9 cellular contexts compared by ENCODE assay signal in genomic region chr11:75896843-75897419, GRCh38.
A peak's percentile ranks its signal among the peaks of the same experiment; 100 is the strongest.
DNase-seq lines count a peak whose midpoint lies in the region; ATAC-seq, FAIRE-seq and TF ChIP-seq lines count a peak whose summit lies in the region.
"Had no signal": no experiment of that assay in that cellular context is flagged by ENCODE, and none has a peak within 500 bp of the region (broad histone marks: within the 10 kb centered on the region; RNA-seq: fewer than 3 reads in every experiment).

No MANE protein-coding gene starts in this region.

- CTCF ChIA-PET in H1 (lab: Charles Lee; ENCODE audit: partially characterized antibody): interaction anchor here (0.7 to 6.9 kb wide), 33 partner anchors 8 to 615 kb away, joined by 3 to 44 read pairs (median 4); no protein-coding TSS in a partner anchor
- CTCF ChIA-PET in naive thymus-derived CD4-positive, alpha-beta T cell (lab: Charles Lee): interaction anchor here (0.9 to 4.2 kb wide), 9 partner anchors 92 to 422 kb away, joined by 3 to 30 read pairs (median 3); no protein-coding TSS in a partner anchor
- CTCF ChIA-PET in activated CD4-positive, alpha-beta memory T cell treated with anti-CD3 and anti-CD28 coated beads, Interleukin-2, amount 10 ng/mL, durations not matched to agents 7 days and 5 days (lab: Charles Lee): interaction anchor here (0.6 to 10.4 kb wide), 18 partner anchors 10 to 789 kb away, joined by 3 to 106 read pairs (median 3); no protein-coding TSS in a partner anchor

- no peak for ATAC-seq in naive thymus-derived CD4-positive, alpha-beta T cell

- peaks cover 13% of the 10 kb centered on the region for H3K36me3 ChIP-seq in OCI-LY3 (replicated peaks; ENCODE audit: low read depth, low read length)
- H3K36me3 ChIP-seq in H1 (ENCODE audit: control insufficient read depth in 2 of 4, insufficient read depth in 4 of 4, low read length in 3 of 4): no peaks in the 10 kb centered on the region
- peaks cover 0 to 6% (median 0%) of the 10 kb centered on the region in 3 experiments for H3K36me3 ChIP-seq in naive thymus-derived CD4-positive, alpha-beta T cell (ENCODE audit: control insufficient read depth in 2 of 3, insufficient read depth in 3 of 3, low read length in 3 of 3)

- H3K9me3 ChIP-seq in OCI-LY3 (ENCODE audit: insufficient read depth, low read length): peaks cover 4% of the 10 kb centered on the region; the same call in 1 of the 2 replicates
- H3K9me3 ChIP-seq in H1 (ENCODE audit: insufficient read depth in 2 of 2, low read depth in 1 of 2, low read length in 1 of 2): no peaks in the 10 kb centered on the region
- H3K9me3 ChIP-seq in naive thymus-derived CD4-positive, alpha-beta T cell (ENCODE audit: control insufficient read depth in 2 of 3, low read length in 3 of 3): no peaks in the 10 kb centered on the region

- no peak overlapping the region for H3K23ac ChIP-seq in H1 (ENCODE audit: insufficient read length)

- H4K20me1 ChIP-seq in OCI-LY3 (ENCODE audit: insufficient read depth, low read length): peaks cover 27% of the 10 kb centered on the region
- H4K20me1 ChIP-seq in H1 (replicated peaks in 1 of 2; ENCODE audit: control insufficient read depth in 1 of 2, insufficient read depth in 2 of 2, low read length in 2 of 2): peaks cover 0 to 1% of the 10 kb centered on the region in 2 experiments

- peak overlapping the region; percentile 14; the same call in 1 of the 2 replicates for H3K27ac ChIP-seq in OCI-LY3 (ENCODE audit: low read length)
- H3K27ac ChIP-seq in H1 (ENCODE audit: low read depth, low read length): no peak overlapping the region
- H3K27ac ChIP-seq in naive thymus-derived CD4-positive, alpha-beta T cell (ENCODE audit: low read depth, low read length): no peak overlapping the region

- H4K5ac ChIP-seq in H1 (ENCODE audit: insufficient read length, low read depth, low read length): no peak overlapping the region

- H3K4me1 ChIP-seq in OCI-LY3 (ENCODE audit: low read length): peaks cover 89% of the 10 kb centered on the region
- no peaks in the 10 kb centered on the region for H3K4me1 ChIP-seq in H1 (replicated peaks in 1 of 4; ENCODE audit: control insufficient read depth in 3 of 4, insufficient read depth in 4 of 4, low read length in 3 of 4)
- no peaks in the 10 kb centered on the region for H3K4me1 ChIP-seq in naive thymus-derived CD4-positive, alpha-beta T cell (ENCODE audit: control insufficient read depth in 2 of 2, insufficient read depth in 2 of 2, low read length in 2 of 2)

- H3K4me3 ChIP-seq in OCI-LY3 (ENCODE audit: low read length) (no peak overlapping the region), H1 (ENCODE audit: extremely low read depth in 1 of 4, insufficient read depth in 2 of 4, low read depth in 3 of 4, low read length in 4 of 4) (no peak overlapping the region)
- no peak overlapping the region for H3K4me3 ChIP-seq in naive thymus-derived CD4-positive, alpha-beta T cell (ENCODE audit: low read length)

- no peak overlapping the region for H3K18ac ChIP-seq in H1 (ENCODE audit: extremely low read depth, low read length)

- no peak overlapping the region for H2BK12ac ChIP-seq in H1 (ENCODE audit: low read depth, low read length)

- no peak for TF ChIP-seq EP300 in H1 (IDR thresholded peaks at IDR 0.05; ENCODE audit: borderline replicate concordance in 1 of 2, low read depth in 2 of 2, low read length in 2 of 2)

- H3K27ac Mint-ChIP-seq in naive thymus-derived CD4-positive, alpha-beta T cell: no peak overlapping the region
- no peak overlapping the region for H3K27ac Mint-ChIP-seq in activated CD4-positive, alpha-beta memory T cell treated with anti-CD3 and anti-CD28 coated beads, Interleukin-2, amount 10 ng/mL, durations not matched to agents 7 days and 5 days

- H3K9ac ChIP-seq in OCI-LY3 (ENCODE audit: low read length) (no peak overlapping the region), H1 (replicated peaks in 1 of 4; ENCODE audit: extremely low read depth in 1 of 4, low read depth in 3 of 4, low read length in 3 of 4) (no peak overlapping the region)

- no peak for TF ChIP-seq POLR2A in H1 (IDR thresholded peaks at IDR 0.05; ENCODE audit: control extremely low read depth in 1 of 2, low read depth in 2 of 2, low read length in 2 of 2)

- no peaks in the 10 kb centered on the region for H3K23me2 ChIP-seq in H1 (ENCODE audit: low read depth, low read length)

- no peaks in the 10 kb centered on the region for H3K79me1 ChIP-seq in H1 (ENCODE audit: low read depth, low read length)

- peaks cover 0 to 22% (median 4%) of the 10 kb centered on the region in 5 donors for H3K36me3 Mint-ChIP-seq in naive thymus-derived CD4-positive, alpha-beta T cell
- peaks cover 4% of the 10 kb centered on the region for H3K36me3 Mint-ChIP-seq in activated CD4-positive, alpha-beta memory T cell treated with anti-CD3 and anti-CD28 coated beads, Interleukin-2, amount 10 ng/mL, durations not matched to agents 7 days and 5 days (ENCODE audit: low read depth)

- no peak overlapping the region for H3K14ac ChIP-seq in H1 (ENCODE audit: insufficient read length)

- FAIRE-seq in H1 (lab: Jason Lieb, UNC): no peak

- no peak overlapping the region for H2AFZ ChIP-seq in OCI-LY3 (ENCODE audit: low read depth, low read length)
- no peak overlapping the region for H2AFZ ChIP-seq in H1 (ENCODE audit: low read length)

- no peak overlapping the region for H2AK5ac ChIP-seq in H1 (ENCODE audit: low read depth, low read length)

- WGBS in H1 (ENCODE audit: extremely low coverage in 1 of 2, insufficient coverage in 1 of 2, insufficient read length in 1 of 2, insufficient replicate concordance in 2 of 2, low coverage in 1 of 2, low lambda C conversion rate in 2 of 2, missing lambda C conversion rate in 1 of 2), 2 experiments: 59% methylated on average over 4 of the region's 4 CpGs; no CpG with 5 or more reads in 1 of the 2 experiments

- no peak overlapping the region for H2BK15ac ChIP-seq in H1 (ENCODE audit: low read length)

- POLR2A ChIA-PET in H1 (lab: Charles Lee; ENCODE audit: partially characterized antibody): interaction anchor here (0.7 to 0.8 kb wide), 2 partner anchors 18 to 255 kb away, joined by 3 read pairs; no protein-coding TSS in a partner anchor
- POLR2A ChIA-PET in naive thymus-derived CD4-positive, alpha-beta T cell (lab: Charles Lee): interaction anchor here (0.5 kb wide), 1 partner anchor 633 kb away, joined by 3 read pairs; no protein-coding TSS in a partner anchor
- POLR2A ChIA-PET in activated CD4-positive, alpha-beta memory T cell treated with anti-CD3 and anti-CD28 coated beads, Interleukin-2, amount 10 ng/mL, durations not matched to agents 7 days and 5 days (lab: Charles Lee): interaction anchor here (0.6 kb wide), 1 partner anchor 256 kb away, joined by 4 read pairs; no protein-coding TSS in a partner anchor

- H3K56ac ChIP-seq in H1 (replicated peaks; ENCODE audit: insufficient read length, low read depth, low read length): no peak overlapping the region

- H2BK20ac ChIP-seq in H1 (ENCODE audit: low read length): no peak overlapping the region

- H4K8ac ChIP-seq in H1 (ENCODE audit: extremely low read depth, insufficient read depth, low read length): no peak overlapping the region

- DNase-seq in Caki2 (ENCODE audit: low read depth) (peak; percentile 25), HT-29 (ENCODE audit: low spot score) (peak; percentile 80), H1 (ENCODE audit: low read depth in 1 of 2, low spot score in 2 of 2) (no peak), T-helper 9 cell (no peak)
- DNase-seq in naive thymus-derived CD4-positive, alpha-beta T cell: peak in 5 of 9 donors; percentile 25 to 36 (median 32)
- no peak for DNase-seq in activated CD4-positive, alpha-beta T cell treated with anti-CD3 and anti-CD28 coated beads, Interleukin-2, amount 50 U/mL, for 1 hour
- DNase-seq in activated CD4-positive, alpha-beta memory T cell treated with anti-CD3 and anti-CD28 coated beads, Interleukin-2, amount 10 ng/mL, durations not matched to agents 7 days and 5 days: no peak
- DNase-seq: left cardiac atrium had no signal

- H2BK5ac ChIP-seq in H1 (ENCODE audit: low read depth, low read length): no peak overlapping the region

- intact Hi-C loops in naive thymus-derived CD4-positive, alpha-beta T cell (cut with micrococcal nuclease): loop anchor here (1.0 to 5.0 kb wide), 4 partner anchors 255 to 422 kb away; partner anchors contain the start of gene WNT11 (in 1 of the 2)

- H4K91ac ChIP-seq in H1 (replicated peaks; ENCODE audit: insufficient read length, low read length): no peak overlapping the region

- TF ChIP-seq RAD21 in H1 (IDR thresholded peaks at IDR 0.05 in 1 of 2, conservative IDR thresholded peaks at IDR 0.05 in 1 of 2; ENCODE audit: low read depth in 2 of 2, low read length in 2 of 2): peak; percentile 66 to 77

- no peak overlapping the region for H2BK120ac ChIP-seq in H1 (replicated peaks; ENCODE audit: low read depth, low read length)

- in situ Hi-C loops in Caki2 (cut with HindIII; ENCODE audit: low pct_unique_long_range_greater_than_20kb, low sequenced_read_pairs): no loop called here

- H3K27me3 ChIP-seq in OCI-LY3 (ENCODE audit: low read depth, low read length) (no peaks in the 10 kb centered on the region), H1 (replicated peaks in 1 of 4; ENCODE audit: control insufficient read depth in 3 of 4, extremely low read depth in 1 of 4, insufficient read depth in 3 of 4, low read length in 3 of 4) (no peaks in the 10 kb centered on the region)
- H3K27me3 ChIP-seq in naive thymus-derived CD4-positive, alpha-beta T cell (ENCODE audit: control insufficient read depth in 2 of 2, insufficient read depth in 2 of 2, low read length in 2 of 2): no peaks in the 10 kb centered on the region

- H3K4ac ChIP-seq in H1 (replicated peaks; ENCODE audit: insufficient read length, low read depth, low read length): no peak overlapping the region

- no peaks in the 10 kb centered on the region for H3K27me3 Mint-ChIP-seq in naive thymus-derived CD4-positive, alpha-beta T cell
- no peaks in the 10 kb centered on the region for H3K27me3 Mint-ChIP-seq in activated CD4-positive, alpha-beta memory T cell treated with anti-CD3 and anti-CD28 coated beads, Interleukin-2, amount 10 ng/mL, durations not matched to agents 7 days and 5 days

- H3K79me2 ChIP-seq in OCI-LY3 (ENCODE audit: low read length) (peaks cover 57% of the 10 kb centered on the region), H1 (ENCODE audit: control insufficient read depth in 1 of 2, insufficient read depth in 2 of 2, low read length in 2 of 2) (no peaks in the 10 kb centered on the region)

- H3K4me3 Mint-ChIP-seq in naive thymus-derived CD4-positive, alpha-beta T cell: no peak overlapping the region
- H3K4me3 Mint-ChIP-seq in activated CD4-positive, alpha-beta memory T cell treated with anti-CD3 and anti-CD28 coated beads, Interleukin-2, amount 10 ng/mL, durations not matched to agents 7 days and 5 days: no peak overlapping the region

- TF ChIP-seq CTCF in OCI-LY3 (IDR thresholded peaks at IDR 0.05; ENCODE audit: low read depth, low read length): peak; percentile 88
- TF ChIP-seq CTCF in H1 (IDR thresholded peaks at IDR 0.05; ENCODE audit: control extremely low read depth in 1 of 3, insufficient read depth in 1 of 3, low read depth in 1 of 3, low read length in 3 of 3): peak in 2 of 3 experiments; percentile 42; a peak in 2 of 4 replicates

- H3K4me2 ChIP-seq in OCI-LY3 (ENCODE audit: low read length): no peak overlapping the region
- no peak overlapping the region for H3K4me2 ChIP-seq in H1 (ENCODE audit: insufficient read depth in 1 of 2, low read depth in 2 of 2, low read length in 2 of 2)

- peaks cover 3 to 17% (median 4%) of the 10 kb centered on the region in 7 donors for H3K4me1 Mint-ChIP-seq in naive thymus-derived CD4-positive, alpha-beta T cell
- no peaks in the 10 kb centered on the region for H3K4me1 Mint-ChIP-seq in activated CD4-positive, alpha-beta memory T cell treated with anti-CD3 and anti-CD28 coated beads, Interleukin-2, amount 10 ng/mL, durations not matched to agents 7 days and 5 days

- no peaks in the 10 kb centered on the region for H3K9me3 Mint-ChIP-seq in naive thymus-derived CD4-positive, alpha-beta T cell
- H3K9me3 Mint-ChIP-seq in activated CD4-positive, alpha-beta memory T cell treated with anti-CD3 and anti-CD28 coated beads, Interleukin-2, amount 10 ng/mL, durations not matched to agents 7 days and 5 days: no peaks in the 10 kb centered on the region

Comparison
In these comparisons a context has a peak if more than half of its experiments do, and no peak if none do; other contexts are left out.
1. DNase-seq: peak in Caki2 (single experiment), HT-29 (single experiment) and naive thymus-derived CD4-positive, alpha-beta T cell (5 of 9); none in H1 (0 of 2), activated CD4-positive, alpha-beta T cell treated with anti-CD3 and anti-CD28 coated beads, Interleukin-2, amount 50 U/mL, for 1 hour (single experiment), T-helper 9 cell (single experiment) and activated CD4-positive, alpha-beta memory T cell treated with anti-CD3 and anti-CD28 coated beads, Interleukin-2, amount 10 ng/mL, durations not matched to agents 7 days and 5 days (single experiment).